In genomic region chr12:91687052-91688017, GRCh38 we compare ENCODE assay signal across 11 cellular contexts.
A peak's percentile ranks its signal among the peaks of the same experiment; 100 is the strongest.
DNase-seq lines count a peak whose midpoint lies in the region; ATAC-seq and TF ChIP-seq lines count a peak whose summit lies in the region.
"Had no signal": no experiment of that assay in that cellular context is flagged by ENCODE, and none has a peak within 500 bp of the region (broad histone marks: within the 10 kb centered on the region; RNA-seq: fewer than 3 reads in every experiment).

No MANE protein-coding gene starts in this region.

- H3K4me3 Mint-ChIP-seq in T-helper 2 cell treated with Interferon-gamma antibody and Interleukin-4, amounts not matched to agents 5 μg/mL and 100 μg/mL, for 36 hours: peak overlapping the region; percentile 23
- H3K4me3 Mint-ChIP-seq: dendritic cell treated with granulocyte-macrophage colony-stimulating factor and Interleukin-4, amounts not matched to agents 40 ng/mL and 50 ng/mL, for 4 days had no signal

- peaks cover 14% of the 10 kb centered on the region for H3K4me1 Mint-ChIP-seq in T-helper 2 cell treated with Interferon-gamma antibody and Interleukin-4, amounts not matched to agents 5 μg/mL and 100 μg/mL, for 36 hours (ENCODE audit: low read depth)

- POLR2A ChIA-PET in HEK293T (lab: Yijun Ruan, JAX): no interaction called here

- ATAC-seq in HG02885 (IDR thresholded peaks at IDR 0.05; ENCODE audit: poor library complexity, unreplicated experiment): peak; percentile 75
- no peak for ATAC-seq in HG02678 (IDR thresholded peaks at IDR 0.05; ENCODE audit: unreplicated experiment)

- peak; percentile 9 for DNase-seq in SIG-M5 treated with dmso at 0.1 percent for 504 hours (lab: John Stamatoyannopoulos, UW; ENCODE audit: unreplicated experiment)
- no peak for DNase-seq in SIG-M5 (lab: John Stamatoyannopoulos, UW)
- DNase-seq in T-helper 2 cell treated with Interferon-gamma antibody and Interleukin-4, amounts not matched to agents 5 μg/mL and 100 μg/mL, for 36 hours (ENCODE audit: low spot score): peak; percentile 44
- DNase-seq in kidney tubule cell (ENCODE audit: low spot score): peak; percentile 50
- no peak for DNase-seq in DMS 273 treated with DMSO at 0.1 percent for 48 hours (lab: John Stamatoyannopoulos, UW)
- no peak for DNase-seq in HEK293T (ENCODE audit: extremely low spot score)
- DNase-seq: NCI-H1694 treated with DMSO at 0.1 percent for 48 hours, thyroid gland had no signal

- H3K27me3 Mint-ChIP-seq in T-helper 2 cell treated with Interferon-gamma antibody and Interleukin-4, amounts not matched to agents 5 μg/mL and 100 μg/mL, for 36 hours (ENCODE audit: low read depth): no peaks in the 10 kb centered on the region
- H3K27me3 Mint-ChIP-seq: dendritic cell treated with granulocyte-macrophage colony-stimulating factor and Interleukin-4, amounts not matched to agents 40 ng/mL and 50 ng/mL, for 4 days had no signal

- no peaks in the 10 kb centered on the region for H3K9me3 Mint-ChIP-seq in T-helper 2 cell treated with Interferon-gamma antibody and Interleukin-4, amounts not matched to agents 5 μg/mL and 100 μg/mL, for 36 hours

- peak overlapping the region; percentile 77 for H3K27ac Mint-ChIP-seq in T-helper 2 cell treated with Interferon-gamma antibody and Interleukin-4, amounts not matched to agents 5 μg/mL and 100 μg/mL, for 36 hours
- H3K27ac Mint-ChIP-seq: dendritic cell treated with granulocyte-macrophage colony-stimulating factor and Interleukin-4, amounts not matched to agents 40 ng/mL and 50 ng/mL, for 4 days had no signal

- no peaks in the 10 kb centered on the region for H3K36me3 Mint-ChIP-seq in T-helper 2 cell treated with Interferon-gamma antibody and Interleukin-4, amounts not matched to agents 5 μg/mL and 100 μg/mL, for 36 hours (ENCODE audit: low read depth)

- CTCF ChIA-PET in HEK293T (lab: Yijun Ruan, JAX): no interaction called here

TF ChIP-seq in HEK293T, 16 proteins besides CTCF, POLR2A, EP300 and RAD21:
- TF ChIP-seq BHLHE40 (IDR thresholded peaks at IDR 0.05; ENCODE audit: borderline replicate concordance): no peak
- no peak for TF ChIP-seq ZNF384 (IDR thresholded peaks at IDR 0.05)
- TF ChIP-seq HDGF (IDR thresholded peaks at IDR 0.05; ENCODE audit: borderline replicate concordance): no peak
- no peak for TF ChIP-seq L3MBTL2 (conservative IDR thresholded peaks at IDR 0.05)
- no peak for TF ChIP-seq LEF1 (IDR thresholded peaks at IDR 0.05; ENCODE audit: borderline replicate concordance)
- no peak for TF ChIP-seq ARNT (IDR thresholded peaks at IDR 0.05)
- TF ChIP-seq TARDBP (IDR thresholded peaks at IDR 0.05): no peak
- no peak for TF ChIP-seq FOXA1 (IDR thresholded peaks at IDR 0.05)
- TF ChIP-seq FOXM1 (IDR thresholded peaks at IDR 0.05; ENCODE audit: borderline replicate concordance): no peak
- TF ChIP-seq CTBP1 (IDR thresholded peaks at IDR 0.05; ENCODE audit: borderline replicate concordance): no peak
- TF ChIP-seq FOXK2 (IDR thresholded peaks at IDR 0.05): no peak
- TF ChIP-seq NFRKB (IDR thresholded peaks at IDR 0.05): no peak
- no peak for TF ChIP-seq PKNOX1 (IDR thresholded peaks at IDR 0.05)
- TF ChIP-seq ELF4 (IDR thresholded peaks at IDR 0.05): no peak
- TF ChIP-seq SUZ12 (IDR thresholded peaks at IDR 0.05): no peak
- TF ChIP-seq SP1 (IDR thresholded peaks at IDR 0.05): no peak

Comparison
In these comparisons a context has a peak if more than half of its experiments do, and no peak if none do; other contexts are left out.
1. DNase-seq: peak in SIG-M5 treated with dmso at 0.1 percent for 504 hours (single experiment), T-helper 2 cell treated with Interferon-gamma antibody and Interleukin-4, amounts not matched to agents 5 μg/mL and 100 μg/mL, for 36 hours (single experiment) and kidney tubule cell (single experiment); none in SIG-M5 (single experiment), DMS 273 treated with DMSO at 0.1 percent for 48 hours (single experiment) and HEK293T (single experiment).